ENCODE assay signal across 32 cellular contexts in the genomic region with DNA sequence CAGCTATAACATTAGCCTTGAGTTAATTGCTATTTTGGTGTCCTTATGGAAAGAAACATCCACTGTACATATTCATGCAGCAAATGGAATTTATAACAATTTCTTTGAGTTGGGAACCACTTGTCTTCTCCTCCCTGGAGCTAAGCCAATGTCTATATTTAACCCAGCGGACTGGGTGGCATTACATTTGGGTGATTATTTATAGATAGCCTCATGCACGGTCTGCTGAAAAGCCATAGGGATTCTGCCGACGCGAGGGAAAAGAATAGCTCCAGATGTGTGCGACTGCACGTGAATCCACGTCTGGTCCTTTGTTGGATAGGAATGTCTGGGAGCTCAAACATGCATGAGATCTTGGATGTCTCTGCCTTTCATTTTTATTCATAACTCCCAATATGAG.
"Had no signal": no experiment of that assay in that cellular context is flagged by ENCODE, and none has a peak within 500 bp of the region (broad histone marks: within the 10 kb centered on the region; RNA-seq: fewer than 3 reads in every experiment).

No MANE protein-coding gene starts in this region.

- DNase-seq: activated B cell treated with CpG ODN at 0.5 μM for 24 hours; activated CD4-positive, alpha-beta memory T cell treated with anti-CD3 and anti-CD28 coated beads, Interleukin-2, amount 10 ng/mL, durations not matched to agents 7 days and 5 days; activated CD4-positive, alpha-beta T cell treated with anti-CD3 and anti-CD28 coated beads, Interleukin-2, amount 10 ng/mL, durations not matched to agents 7 days and 5 days; activated CD4-positive, alpha-beta T cell treated with anti-CD3 and anti-CD28 coated beads, Interleukin-2, amount 50 U/mL, for 4 hours; activated CD8-positive, alpha-beta memory T cell treated with anti-CD3 and anti-CD28 coated beads, Interleukin-2, amount 50 U/mL, for 48 hours; activated gamma-delta T cell; activated naive CD4-positive, alpha-beta T cell; activated naive CD4-positive, alpha-beta T cell treated with anti-CD3 and anti-CD28 coated beads, Interleukin-2, amount 10 ng/mL, durations not matched to agents 7 days and 5 days; activated naive CD8-positive, alpha-beta T cell treated with anti-CD3 and anti-CD28 coated beads, Interleukin-2, amount 10 ng/mL, durations not matched to agents 7 days and 5 days; activated T-cell treated with anti-CD3 and anti-CD28 coated beads for 4 hours; activated T-cell treated with anti-CD3 and anti-CD28 coated beads, Interleukin-2, amount 50 U/mL, for 24 hours; activated T-cell treated with anti-CD3 and anti-CD28 coated beads, Interleukin-2, amount 50 U/mL, for 72 hours; amniotic stem cell; brain microvascular endothelial cell; caudate nucleus; cortex of kidney; dermis blood vessel endothelial cell; effector CD4-positive, alpha-beta T cell; effector memory CD8-positive, alpha-beta T cell; erythroblast; foreskin keratinocyte; gastrocnemius medialis; glutamatergic neuron; T-helper 1 cell; T-helper 17 cell; T1000; WERI-Rb-1 had no signal

- H3K9me3 ChIP-seq: esophagus muscularis mucosa, gastrocnemius medialis had no signal

- ATAC-seq: activated CD4-positive, CD25-positive, alpha-beta regulatory T cell treated with anti-CD3 and anti-CD28 coated beads, Interleukin-2, amount 50 U/mL, for 24 hours; activated naive CD4-positive, alpha-beta T cell treated with anti-CD3 and anti-CD28 coated beads, Interleukin-2, amount 50 U/mL, for 72 hours; activated T-cell treated with anti-CD3 and anti-CD28 coated beads, Interleukin-2, amount 50 U/mL, for 72 hours; effector memory CD8-positive, alpha-beta T cell; foreskin keratinocyte; gastrocnemius medialis; T-helper 17 cell had no signal

- H3K27ac ChIP-seq: brain microvascular endothelial cell, esophagus muscularis mucosa, foreskin keratinocyte, gastrocnemius medialis, heart right ventricle, WERI-Rb-1 had no signal

- H3K36me3 Mint-ChIP-seq: activated naive CD4-positive, alpha-beta T cell treated with anti-CD3 and anti-CD28 coated beads, Interleukin-2, amount 10 ng/mL, durations not matched to agents 7 days and 5 days; activated naive CD4-positive, alpha-beta T cell treated with anti-CD3 and anti-CD28 coated beads, Interleukin-2, amount 50 U/mL, for 72 hours; activated naive CD8-positive, alpha-beta T cell treated with anti-CD3 and anti-CD28 coated beads, Interleukin-2, amount 10 ng/mL, durations not matched to agents 7 days and 5 days had no signal

- H3K27me3 ChIP-seq: brain microvascular endothelial cell, foreskin keratinocyte, gastrocnemius medialis, heart right ventricle had no signal

- H3K27me3 Mint-ChIP-seq: activated B cell treated with CpG ODN at 0.5 μM for 24 hours; activated CD4-positive, alpha-beta memory T cell treated with anti-CD3 and anti-CD28 coated beads, Interleukin-2, amount 10 ng/mL, durations not matched to agents 7 days and 5 days; activated CD4-positive, alpha-beta T cell treated with anti-CD3 and anti-CD28 coated beads, Interleukin-2, amount 10 ng/mL, durations not matched to agents 7 days and 5 days; activated naive CD4-positive, alpha-beta T cell treated with anti-CD3 and anti-CD28 coated beads, Interleukin-2, amount 10 ng/mL, durations not matched to agents 7 days and 5 days; activated naive CD8-positive, alpha-beta T cell treated with anti-CD3 and anti-CD28 coated beads, Interleukin-2, amount 10 ng/mL, durations not matched to agents 7 days and 5 days; activated T-cell treated with anti-CD3 and anti-CD28 coated beads, Interleukin-2, amount 50 U/mL, for 24 hours; effector memory CD8-positive, alpha-beta T cell; T-helper 17 cell had no signal

- H3K36me3 ChIP-seq: brain microvascular endothelial cell, esophagus muscularis mucosa, gastrocnemius medialis, heart right ventricle, WERI-Rb-1 had no signal

- H3K4me1 ChIP-seq: esophagus muscularis mucosa, foreskin keratinocyte, gastrocnemius medialis had no signal

- H3K9me3 Mint-ChIP-seq: activated B cell treated with CpG ODN at 0.5 μM for 24 hours; activated CD4-positive, alpha-beta memory T cell treated with anti-CD3 and anti-CD28 coated beads, Interleukin-2, amount 10 ng/mL, durations not matched to agents 7 days and 5 days; activated CD4-positive, alpha-beta T cell treated with anti-CD3 and anti-CD28 coated beads, Interleukin-2, amount 10 ng/mL, durations not matched to agents 7 days and 5 days; activated naive CD8-positive, alpha-beta T cell treated with anti-CD3 and anti-CD28 coated beads, Interleukin-2, amount 10 ng/mL, durations not matched to agents 7 days and 5 days; T-helper 2 cell treated with Interferon-gamma antibody and Interleukin-4, amounts not matched to agents 5 μg/mL and 100 μg/mL, for 36 hours had no signal

- H3K4me3 Mint-ChIP-seq: activated B cell treated with CpG ODN at 0.5 μM for 24 hours; activated CD4-positive, alpha-beta memory T cell treated with anti-CD3 and anti-CD28 coated beads, Interleukin-2, amount 10 ng/mL, durations not matched to agents 7 days and 5 days; activated CD4-positive, alpha-beta T cell treated with anti-CD3 and anti-CD28 coated beads, Interleukin-2, amount 10 ng/mL, durations not matched to agents 7 days and 5 days; activated naive CD4-positive, alpha-beta T cell treated with anti-CD3 and anti-CD28 coated beads, Interleukin-2, amount 10 ng/mL, durations not matched to agents 7 days and 5 days; activated naive CD8-positive, alpha-beta T cell treated with anti-CD3 and anti-CD28 coated beads, Interleukin-2, amount 10 ng/mL, durations not matched to agents 7 days and 5 days; activated T-cell treated with anti-CD3 and anti-CD28 coated beads, Interleukin-2, amount 50 U/mL, for 24 hours; activated T-cell treated with anti-CD3 and anti-CD28 coated beads, Interleukin-2, amount 50 U/mL, for 72 hours; effector memory CD8-positive, alpha-beta T cell; T-helper 17 cell; T-helper 2 cell treated with Interferon-gamma antibody and Interleukin-4, amounts not matched to agents 5 μg/mL and 100 μg/mL, for 36 hours had no signal

- H3K4me1 Mint-ChIP-seq: activated B cell treated with CpG ODN at 0.5 μM for 24 hours; activated CD4-positive, alpha-beta memory T cell treated with anti-CD3 and anti-CD28 coated beads, Interleukin-2, amount 10 ng/mL, durations not matched to agents 7 days and 5 days; activated CD4-positive, alpha-beta T cell treated with anti-CD3 and anti-CD28 coated beads, Interleukin-2, amount 10 ng/mL, durations not matched to agents 7 days and 5 days; activated naive CD4-positive, alpha-beta T cell treated with anti-CD3 and anti-CD28 coated beads, Interleukin-2, amount 10 ng/mL, durations not matched to agents 7 days and 5 days; activated naive CD8-positive, alpha-beta T cell treated with anti-CD3 and anti-CD28 coated beads, Interleukin-2, amount 10 ng/mL, durations not matched to agents 7 days and 5 days; T-helper 17 cell had no signal

- H3K4me3 ChIP-seq: esophagus muscularis mucosa, gastrocnemius medialis, heart right ventricle had no signal

- H3K27ac Mint-ChIP-seq: activated B cell treated with CpG ODN at 0.5 μM for 24 hours; activated CD4-positive, alpha-beta memory T cell treated with anti-CD3 and anti-CD28 coated beads, Interleukin-2, amount 10 ng/mL, durations not matched to agents 7 days and 5 days; activated CD4-positive, alpha-beta T cell treated with anti-CD3 and anti-CD28 coated beads, Interleukin-2, amount 10 ng/mL, durations not matched to agents 7 days and 5 days; activated naive CD4-positive, alpha-beta T cell treated with anti-CD3 and anti-CD28 coated beads, Interleukin-2, amount 10 ng/mL, durations not matched to agents 7 days and 5 days; activated naive CD4-positive, alpha-beta T cell treated with anti-CD3 and anti-CD28 coated beads, Interleukin-2, amount 50 U/mL, for 72 hours; activated naive CD8-positive, alpha-beta T cell treated with anti-CD3 and anti-CD28 coated beads, Interleukin-2, amount 10 ng/mL, durations not matched to agents 7 days and 5 days; activated T-cell treated with anti-CD3 and anti-CD28 coated beads, Interleukin-2, amount 50 U/mL, for 24 hours; activated T-cell treated with anti-CD3 and anti-CD28 coated beads, Interleukin-2, amount 50 U/mL, for 72 hours; effector memory CD8-positive, alpha-beta T cell; T-helper 17 cell; T-helper 2 cell treated with Interferon-gamma antibody and Interleukin-4, amounts not matched to agents 5 μg/mL and 100 μg/mL, for 36 hours had no signal
